Comparison of ENCODE assay signal across 14 cellular contexts in genomic region chr17:78592991-78593329, GRCh38. TPM values are rescaled to one million over a fixed set of nuclear protein-coding genes. Genes with fewer than 3 reads are reported as not detected.
A peak's percentile ranks its signal among the peaks of the same experiment; 100 is the strongest.
DNase-seq lines count a peak whose midpoint lies in the region; TF ChIP-seq lines count a peak whose summit lies in the region.
"Had no signal": no experiment of that assay in that cellular context is flagged by ENCODE, and none has a peak within 500 bp of the region (broad histone marks: within the 10 kb centered on the region; RNA-seq: fewer than 3 reads in every experiment).

No MANE protein-coding gene starts in this region.

- H3K27ac Mint-ChIP-seq in HFFc6, result no peak overlapping the region
- H3K27ac Mint-ChIP-seq: B cell had no signal

- no peak for TF ChIP-seq POLR2A in thyroid gland (IDR thresholded peaks at IDR 0.05)

- H2BK5ac ChIP-seq in trophoblast cell (ENCODE audit: low read depth, low read length, poor library complexity), result no peak overlapping the region

- WGBS in trophoblast cell (ENCODE audit: extremely low coverage, insufficient coverage, insufficient read length), result 100% methylated on average over 2 of the region's 6 CpGs
- 87 to 90% methylated on average over 6 of the region's 6 CpGs for WGBS in thyroid gland, 2 donors

- H3K79me2 ChIP-seq in trophoblast cell (ENCODE audit: control insufficient read depth, insufficient read depth, low read length, poor library complexity), result no peaks in the 10 kb centered on the region

- H3K23ac ChIP-seq in trophoblast cell (ENCODE audit: low read length), result no peak overlapping the region

- H3K79me1 ChIP-seq in trophoblast cell (ENCODE audit: low read length), result peaks cover 17% of the 10 kb centered on the region

- peaks cover 1% of the 10 kb centered on the region; the same call in 1 of the 2 replicates for H3K27me3 Mint-ChIP-seq in HFFc6 (ENCODE audit: insufficient read depth)

- H3K14ac ChIP-seq in trophoblast cell (ENCODE audit: low read length), result no peak overlapping the region

- H2AK5ac ChIP-seq in trophoblast cell (ENCODE audit: low read length), result no peak overlapping the region

- H3K36me3 Mint-ChIP-seq in HFFc6 (ENCODE audit: low read depth), result no peaks in the 10 kb centered on the region

- no peak overlapping the region for H3K4me3 ChIP-seq in BLaER1 treated with 17β-estradiol and CSF1 and Interleukin-3, amounts not matched to agents 10 nM and 100 nM
- H3K4me3 ChIP-seq in colonic mucosa (no peak overlapping the region), trophoblast cell (ENCODE audit: low read depth, low read length) (no peak overlapping the region), thyroid gland (replicated peaks in 1 of 3) (no peak overlapping the region)
- H3K4me3 ChIP-seq: coronary artery had no signal

- H4K91ac ChIP-seq in trophoblast cell (ENCODE audit: low read depth, low read length), result no peak overlapping the region

- in situ Hi-C loops in KBM-7 (cut with MboI; ENCODE audit: low pct_unique_long_range_greater_than_20kb, low sequenced_read_pairs), result no loop called here

- peaks cover 94 to 97% (median 95%) of the 10 kb centered on the region in 10 experiments for H3K4me1 ChIP-seq in BLaER1 treated with 17β-estradiol and CSF1 and Interleukin-3, amounts not matched to agents 10 nM and 100 nM
- H3K4me1 ChIP-seq in colonic mucosa, result no peaks in the 10 kb centered on the region
- peaks cover 23 to 38% of the 10 kb centered on the region in 2 experiments for H3K4me1 ChIP-seq in trophoblast cell (ENCODE audit: control insufficient read depth in 1 of 2, insufficient read depth in 2 of 2, low read length in 2 of 2)
- H3K4me1 ChIP-seq in thyroid gland, result no peaks in the 10 kb centered on the region

- H3K4me1 Mint-ChIP-seq in HFFc6 (ENCODE audit: low read depth), result peaks cover 27% of the 10 kb centered on the region

- H3K4ac ChIP-seq in trophoblast cell (ENCODE audit: low read depth, low read length), result no peak overlapping the region

- H3K9me3 ChIP-seq in BLaER1 treated with 17β-estradiol and CSF1 and Interleukin-3, amounts not matched to agents 10 nM and 100 nM (replicated peaks in 1 of 11), result peaks cover 0 to 15% (median 0%) of the 10 kb centered on the region in 11 experiments; a peak in 6 of 22 replicates
- H3K9me3 ChIP-seq in colonic mucosa (no peaks in the 10 kb centered on the region), trophoblast cell (ENCODE audit: insufficient read depth, low read depth, low read length) (no peaks in the 10 kb centered on the region), thyroid gland (no peaks in the 10 kb centered on the region)

- intact Hi-C loops in colonic mucosa (cut with DNase I), result no loop called here
- intact Hi-C loops in thyroid gland (cut with DNase I), result no loop called here

- no peak overlapping the region for H2AFZ ChIP-seq in trophoblast cell (ENCODE audit: insufficient read depth, low read length, poor library complexity)

- H3K9ac ChIP-seq in BLaER1 treated with 17β-estradiol and CSF1 and Interleukin-3, amounts not matched to agents 10 nM and 100 nM, result peak overlapping the region; percentile 66 to 88 (median 80)
- H3K9ac ChIP-seq in colonic mucosa (ENCODE audit: low read depth in 2 of 2, low read length in 2 of 2) (no peak overlapping the region), trophoblast cell (ENCODE audit: low read length) (no peak overlapping the region)

- no peak overlapping the region for H4K8ac ChIP-seq in trophoblast cell (ENCODE audit: low read depth, low read length)

- no peak overlapping the region; the same call in 1 of the 2 replicates for H3K4me3 Mint-ChIP-seq in HFFc6

- no peaks in the 10 kb centered on the region for H3K36me3 ChIP-seq in BLaER1 treated with 17β-estradiol and CSF1 and Interleukin-3, amounts not matched to agents 10 nM and 100 nM
- H3K36me3 ChIP-seq in colonic mucosa (no peaks in the 10 kb centered on the region), trophoblast cell (ENCODE audit: control insufficient read depth in 1 of 2, insufficient read depth in 2 of 2, low read length in 2 of 2) (no peaks in the 10 kb centered on the region), thyroid gland (no peaks in the 10 kb centered on the region)

- no peak overlapping the region for H2BK12ac ChIP-seq in trophoblast cell (ENCODE audit: low read length)

- H3K18ac ChIP-seq in trophoblast cell (ENCODE audit: low read length), result no peak overlapping the region

- DNase-seq in KBM-7 (peak; percentile 28), colonic mucosa (no peak), trophoblast cell (peak in 1 of 2 donors; percentile 38), thyroid gland (no peak), NCI-H2029 treated with DMSO at 0.1 percent for 48 hours (lab: John Stamatoyannopoulos, UW) (no peak), HFFc6 (no peak)
- DNase-seq in effector CD4-positive, alpha-beta T cell, result no peak
- DNase-seq: DMS79 treated with DMSO at 0.1 percent for 48 hours, NCI-H1105, NCI-H345 had no signal

- no peaks in the 10 kb centered on the region for H3K9me3 Mint-ChIP-seq in HFFc6
- H3K9me3 Mint-ChIP-seq: activated T-cell treated with anti-CD3 and anti-CD28 coated beads, Interleukin-2, amount 50 U/mL, for 24 hours had no signal

- TF ChIP-seq CTCF in colonic mucosa (IDR thresholded peaks at IDR 0.05) (no peak), thyroid gland (IDR thresholded peaks at IDR 0.05) (no peak), HFFc6 (IDR thresholded peaks at IDR 0.05) (no peak)

- H4K20me1 ChIP-seq in BLaER1 treated with 17β-estradiol and CSF1 and Interleukin-3, amounts not matched to agents 10 nM and 100 nM, result no peaks in the 10 kb centered on the region

- H3K27me3 ChIP-seq in BLaER1 treated with 17β-estradiol and CSF1 and Interleukin-3, amounts not matched to agents 10 nM and 100 nM, result no peaks in the 10 kb centered on the region
- no peaks in the 10 kb centered on the region for H3K27me3 ChIP-seq in colonic mucosa
- H3K27me3 ChIP-seq in trophoblast cell (ENCODE audit: insufficient read depth, low read length), result no peaks in the 10 kb centered on the region
- H3K27me3 ChIP-seq in thyroid gland, result no peaks in the 10 kb centered on the region

- peak overlapping the region; percentile 86 to 98 (median 95) for H3K27ac ChIP-seq in BLaER1 treated with 17β-estradiol and CSF1 and Interleukin-3, amounts not matched to agents 10 nM and 100 nM
- peak overlapping the region; percentile 56 for H3K27ac ChIP-seq in colonic mucosa
- peak overlapping the region; percentile 63 for H3K27ac ChIP-seq in trophoblast cell (ENCODE audit: low read depth, low read length)
- H3K27ac ChIP-seq in thyroid gland, result peak overlapping the region in 1 of 3 donors; percentile 56

- H3K4me2 ChIP-seq in BLaER1 treated with 17β-estradiol and CSF1 and Interleukin-3, amounts not matched to agents 10 nM and 100 nM, result peak overlapping the region; percentile 44 to 96 (median 84)
- no peak overlapping the region for H3K4me2 ChIP-seq in trophoblast cell (ENCODE audit: low read length)

- H4K12ac ChIP-seq in trophoblast cell (ENCODE audit: low read depth, low read length), result no peak overlapping the region

- no peak overlapping the region for H2BK120ac ChIP-seq in trophoblast cell (ENCODE audit: insufficient read depth, low read length, poor library complexity)

RNA-seq across cellular contexts. Expression of gene DNAH17, which starts 15.8 kb away (rescaled TPM):
- total RNA-seq in colonic mucosa, result under 1 TPM; 0.05 to 0.19 TPM
- 0.31 and 0.32 TPM in 2 replicates for polyA plus RNA-seq in trophoblast cell (2013)
- total RNA-seq in thyroid gland, result under 1 TPM; 0.21 to 0.67 (median 0.32) TPM
- total RNA-seq in HFFc6 (2021; fragmentation: NEBNext Ultra II Directional; extraction: Animal tissue kit (Norgen Biotek cat#: 25700)), result not detected

Comparison
In these comparisons a context has a peak if more than half of its experiments do, and no peak if none do; other contexts are left out.
1. H3K9ac ChIP-seq: peak in BLaER1 treated with 17β-estradiol and CSF1 and Interleukin-3, amounts not matched to agents 10 nM and 100 nM (11 of 11); none in colonic mucosa (0 of 2) and trophoblast cell (single experiment).